Comparison of ENCODE assay signal across 20 cellular contexts in the genomic region with DNA sequence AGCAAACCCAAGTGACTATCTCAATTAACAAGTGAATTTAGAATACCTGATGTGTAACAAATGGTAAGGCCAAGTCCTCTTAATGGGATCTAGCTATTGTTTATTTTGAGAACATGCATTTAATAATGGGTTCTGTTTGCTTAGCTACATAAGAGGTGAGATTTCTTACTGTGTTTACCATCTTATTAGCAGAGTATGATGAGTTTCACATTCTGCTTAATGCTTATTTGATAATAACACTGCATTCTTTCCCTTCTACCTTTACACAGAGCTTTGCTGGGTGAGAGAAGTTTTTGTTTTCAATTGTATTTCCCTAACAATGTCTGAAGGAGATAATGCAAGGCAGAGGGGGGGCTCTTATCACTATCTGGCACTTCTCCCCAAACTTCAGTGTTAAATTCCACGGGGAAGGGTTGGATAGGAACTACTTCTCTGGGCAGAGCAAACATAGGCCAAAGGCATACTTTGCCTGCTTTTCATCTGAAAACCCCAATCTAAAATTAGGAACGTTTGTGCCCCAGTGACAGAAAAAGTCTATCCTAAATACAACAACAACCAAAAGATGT.
"Had no signal": no experiment of that assay in that cellular context is flagged by ENCODE, and none has a peak within 500 bp of the region (broad histone marks: within the 10 kb centered on the region; RNA-seq: fewer than 3 reads in every experiment).

No MANE protein-coding gene starts in this region.

- H3K27ac ChIP-seq: hepatocyte, right atrium auricular region, spleen, thoracic aorta, vagina, VCaP had no signal

- H3K9me3 ChIP-seq: right atrium auricular region, spleen, thoracic aorta, vagina had no signal

- H3K27me3 ChIP-seq: hepatocyte, right atrium auricular region, spleen, vagina had no signal

- H3K36me3 ChIP-seq: right atrium auricular region, spleen, thoracic aorta, vagina had no signal

- FAIRE-seq: frontal cortex, islet of Langerhans had no signal

- H3K4me2 ChIP-seq: hepatocyte had no signal

- H3K4me3 ChIP-seq: hepatocyte, right atrium auricular region, spleen, thoracic aorta, vagina had no signal

- DNase-seq: activated CD4-positive, alpha-beta T cell treated with anti-CD3 and anti-CD28 coated beads, Interleukin-2, amount 10 ng/mL, durations not matched to agents 7 days and 5 days; activated CD4-positive, CD25-positive, alpha-beta regulatory T cell treated with anti-CD3 and anti-CD28 coated beads, Interleukin-2, amount 50 U/mL, for 72 hours; activated CD8-positive, alpha-beta T cell treated with anti-CD3 and anti-CD28 coated beads, Interleukin-2, amount 10 ng/mL, durations not matched to agents 7 days and 5 days; activated gamma-delta T cell treated with Interleukin-2 at 50 U/mL for 16 hours; aorta; glutamatergic neuron; left ventricle myocardium superior; mammary epithelial cell; midbrain; natural killer cell; spleen; stimulated activated CD4-positive, alpha-beta T cell treated with anti-CD3 and anti-CD28 coated beads, Interleukin-4, amount 100 ng/mL, for 1 hour; stimulated activated naive CD4-positive, alpha-beta T cell treated with Interleukin-2 at 50 U/mL for 16 hours had no signal

- H3K4me1 ChIP-seq: right atrium auricular region, spleen, vagina had no signal

- ATAC-seq: activated CD8-positive, alpha-beta T cell treated with anti-CD3 and anti-CD28 coated beads, Interleukin-2, amount 10 ng/mL, durations not matched to agents 7 days and 5 days; left ventricle myocardium superior; natural killer cell had no signal
